In genomic region chr6:41318648-41319565, GRCh38 we compare ENCODE assay signal across 1 cellular context.
TF ChIP-seq lines count a peak whose summit lies in the region.

No MANE protein-coding gene starts in this region.

TF ChIP-seq in HepG2, 621 proteins besides CTCF, POLR2A, EP300 and RAD21 (continued from another document):
- peak; percentile 78 for TF ChIP-seq ZNF687 (CRISPR knock-in tag; IDR thresholded peaks at IDR 0.05)
- no peak for TF ChIP-seq SOX13 (IDR thresholded peaks at IDR 0.05)
- peak in 1 of 2 experiments; percentile 47; a peak in 2 of 4 replicates for TF ChIP-seq SOX13 (CRISPR knock-in tag; conservative IDR thresholded peaks at IDR 0.05 in 1 of 2, IDR thresholded peaks at IDR 0.05 in 1 of 2)
- TF ChIP-seq, protein P1, sequence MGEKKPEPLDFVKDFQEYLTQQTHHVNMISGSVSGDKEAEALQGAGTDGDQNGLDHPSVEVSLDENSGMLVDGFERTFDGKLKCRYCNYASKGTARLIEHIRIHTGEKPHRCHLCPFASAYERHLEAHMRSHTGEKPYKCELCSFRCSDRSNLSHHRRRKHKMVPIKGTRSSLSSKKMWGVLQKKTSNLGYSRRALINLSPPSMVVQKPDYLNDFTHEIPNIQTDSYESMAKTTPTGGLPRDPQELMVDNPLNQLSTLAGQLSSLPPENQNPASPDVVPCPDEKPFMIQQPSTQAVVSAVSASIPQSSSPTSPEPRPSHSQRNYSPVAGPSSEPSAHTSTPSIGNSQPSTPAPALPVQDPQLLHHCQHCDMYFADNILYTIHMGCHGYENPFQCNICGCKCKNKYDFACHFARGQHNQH (CRISPR knock-in tag; IDR thresholded peaks at IDR 0.05): peak; percentile 68; the same call in 1 of the 2 replicates
- TF ChIP-seq NFKBIZ (CRISPR knock-in tag; IDR thresholded peaks at IDR 0.05): 0 out of 2 replicates have a peak, but pooled peaks have one; percentile 0
- TF ChIP-seq ZNF556 (CRISPR knock-in tag; IDR thresholded peaks at IDR 0.05; ENCODE audit: borderline replicate concordance): peak; percentile 81; the same call in 1 of the 2 replicates
- peak; percentile 57 for TF ChIP-seq FOSL2 (CRISPR knock-in tag; IDR thresholded peaks at IDR 0.05)
- TF ChIP-seq, protein P2, sequence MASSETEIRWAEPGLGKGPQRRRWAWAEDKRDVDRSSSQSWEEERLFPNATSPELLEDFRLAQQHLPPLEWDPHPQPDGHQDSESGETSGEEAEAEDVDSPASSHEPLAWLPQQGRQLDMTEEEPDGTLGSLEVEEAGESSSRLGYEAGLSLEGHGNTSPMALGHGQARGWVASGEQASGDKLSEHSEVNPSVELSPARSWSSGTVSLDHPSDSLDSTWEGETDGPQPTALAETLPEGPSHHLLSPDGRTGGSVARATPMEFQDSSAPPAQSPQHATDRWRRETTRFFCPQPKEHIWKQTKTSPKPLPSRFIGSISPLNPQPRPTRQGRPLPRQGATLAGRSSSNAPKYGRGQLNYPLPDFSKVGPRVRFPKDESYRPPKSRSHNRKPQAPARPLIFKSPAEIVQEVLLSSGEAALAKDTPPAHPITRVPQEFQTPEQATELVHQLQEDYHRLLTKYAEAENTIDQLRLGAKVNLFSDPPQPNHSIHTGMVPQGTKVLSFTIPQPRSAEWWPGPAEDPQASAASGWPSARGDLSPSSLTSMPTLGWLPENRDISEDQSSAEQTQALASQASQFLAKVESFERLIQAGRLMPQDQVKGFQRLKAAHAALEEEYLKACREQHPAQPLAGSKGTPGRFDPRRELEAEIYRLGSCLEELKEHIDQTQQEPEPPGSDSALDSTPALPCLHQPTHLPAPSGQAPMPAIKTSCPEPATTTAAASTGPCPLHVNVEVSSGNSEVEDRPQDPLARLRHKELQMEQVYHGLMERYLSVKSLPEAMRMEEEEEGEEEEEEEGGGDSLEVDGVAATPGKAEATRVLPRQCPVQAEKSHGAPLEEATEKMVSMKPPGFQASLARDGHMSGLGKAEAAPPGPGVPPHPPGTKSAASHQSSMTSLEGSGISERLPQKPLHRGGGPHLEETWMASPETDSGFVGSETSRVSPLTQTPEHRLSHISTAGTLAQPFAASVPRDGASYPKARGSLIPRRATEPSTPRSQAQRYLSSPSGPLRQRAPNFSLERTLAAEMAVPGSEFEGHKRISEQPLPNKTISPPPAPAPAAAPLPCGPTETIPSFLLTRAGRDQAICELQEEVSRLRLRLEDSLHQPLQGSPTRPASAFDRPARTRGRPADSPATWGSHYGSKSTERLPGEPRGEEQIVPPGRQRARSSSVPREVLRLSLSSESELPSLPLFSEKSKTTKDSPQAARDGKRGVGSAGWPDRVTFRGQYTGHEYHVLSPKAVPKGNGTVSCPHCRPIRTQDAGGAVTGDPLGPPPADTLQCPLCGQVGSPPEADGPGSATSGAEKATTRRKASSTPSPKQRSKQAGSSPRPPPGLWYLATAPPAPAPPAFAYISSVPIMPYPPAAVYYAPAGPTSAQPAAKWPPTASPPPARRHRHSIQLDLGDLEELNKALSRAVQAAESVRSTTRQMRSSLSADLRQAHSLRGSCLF (CRISPR knock-in tag; IDR thresholded peaks at IDR 0.05; ENCODE audit: borderline replicate concordance): no peak
